ENCODE assay signal across 29 cellular contexts in genomic region chr1:202880062-202880461, GRCh38.
"Had no signal": no experiment of that assay in that cellular context is flagged by ENCODE, and none has a peak within 500 bp of the region (broad histone marks: within the 10 kb centered on the region; RNA-seq: fewer than 3 reads in every experiment).

No MANE protein-coding gene starts in this region.

- H3K4me3 ChIP-seq: esophagus squamous epithelium, lung, ovary, psoas muscle, skin epidermis, spleen, thoracic aorta, tibial nerve, upper lobe of right lung, uterus had no signal

- H3K9me3 ChIP-seq: esophagus squamous epithelium, ovary, psoas muscle, spleen, thoracic aorta, tibial nerve, upper lobe of right lung, uterus had no signal

- H3K4me1 ChIP-seq: esophagus squamous epithelium, psoas muscle, tibial nerve, upper lobe of right lung, uterus had no signal

- DNase-seq: effector CD8-positive, alpha-beta T cell; endodermal cell; erythroblast; esophagus squamous epithelium; foreskin melanocyte; hypothalamus; immature natural killer cell; islet precursor cell; kidney glomerular epithelial cell; mesenchymal stem cell; naive thymus-derived CD4-positive, alpha-beta T cell; occipital lobe; ovary; posterior cingulate gyrus; psoas muscle; right cardiac atrium; spleen; stimulated activated CD4-positive, alpha-beta T cell treated with anti-CD3 and anti-CD28 coated beads, Interleukin-4, amount 100 ng/mL, for 4 hours; upper lobe of right lung; uterus had no signal

- H3K9me3 Mint-ChIP-seq: dendritic cell treated with granulocyte-macrophage colony-stimulating factor and Interleukin-4, amounts not matched to agents 40 ng/mL and 50 ng/mL, for 4 days; endodermal cell; immature natural killer cell; mesothelial cell of epicardium; naive thymus-derived CD4-positive, alpha-beta T cell; stimulated activated memory B cell treated with anti-CD40 and anti-IgM and Interleukin-4, amounts not matched to agents 10 μg/mL and 1 μg/mL and 100 μg/mL, for 72 hours; stimulated activated naive CD8-positive, alpha-beta T cell treated with anti-CD3 and anti-CD28 coated beads, Interleukin-15, Interleukin-2, amounts not matched to agents 100 ng/mL and 50 ng/mL, for 24 hours had no signal

- ATAC-seq: naive thymus-derived CD4-positive, alpha-beta T cell; psoas muscle; right cardiac atrium; stimulated activated memory B cell treated with anti-CD40 and anti-IgM and Interleukin-4, amounts not matched to agents 10 μg/mL and 1 μg/mL and 100 μg/mL, for 72 hours; upper lobe of right lung had no signal

- FAIRE-seq: colon had no signal

- H3K27me3 Mint-ChIP-seq: dendritic cell treated with granulocyte-macrophage colony-stimulating factor and Interleukin-4, amounts not matched to agents 40 ng/mL and 50 ng/mL, for 4 days; naive thymus-derived CD4-positive, alpha-beta T cell; stimulated activated memory B cell treated with anti-CD40 and anti-IgM and Interleukin-4, amounts not matched to agents 10 μg/mL and 1 μg/mL and 100 μg/mL, for 72 hours; stimulated activated naive CD8-positive, alpha-beta T cell treated with anti-CD3 and anti-CD28 coated beads, Interleukin-15, Interleukin-2, amounts not matched to agents 100 ng/mL and 50 ng/mL, for 24 hours had no signal

- H3K27ac ChIP-seq: esophagus squamous epithelium, ovary, psoas muscle, skin epidermis, spleen, thoracic aorta, tibial nerve, upper lobe of right lung, uterus had no signal

- H3K4me1 Mint-ChIP-seq: mesothelial cell of epicardium had no signal

- H3K4me3 Mint-ChIP-seq: dendritic cell treated with granulocyte-macrophage colony-stimulating factor and Interleukin-4, amounts not matched to agents 40 ng/mL and 50 ng/mL, for 4 days; endodermal cell; immature natural killer cell; mesothelial cell of epicardium; naive thymus-derived CD4-positive, alpha-beta T cell; stimulated activated memory B cell treated with anti-CD40 and anti-IgM and Interleukin-4, amounts not matched to agents 10 μg/mL and 1 μg/mL and 100 μg/mL, for 72 hours; stimulated activated naive CD8-positive, alpha-beta T cell treated with anti-CD3 and anti-CD28 coated beads, Interleukin-15, Interleukin-2, amounts not matched to agents 100 ng/mL and 50 ng/mL, for 24 hours had no signal

- H3K27me3 ChIP-seq: esophagus squamous epithelium, ovary, spleen, tibial nerve, upper lobe of right lung, uterus had no signal

- H3K27ac Mint-ChIP-seq: dendritic cell treated with granulocyte-macrophage colony-stimulating factor and Interleukin-4, amounts not matched to agents 40 ng/mL and 50 ng/mL, for 4 days; endodermal cell; mesothelial cell of epicardium; stimulated activated memory B cell treated with anti-CD40 and anti-IgM and Interleukin-4, amounts not matched to agents 10 μg/mL and 1 μg/mL and 100 μg/mL, for 72 hours; stimulated activated naive CD8-positive, alpha-beta T cell treated with anti-CD3 and anti-CD28 coated beads, Interleukin-15, Interleukin-2, amounts not matched to agents 100 ng/mL and 50 ng/mL, for 24 hours had no signal

- H3K36me3 ChIP-seq: ovary, uterus had no signal
